In genomic region chr2:108533832-108534576, GRCh38 we compare ENCODE assay signal across 1 cellular context.
TF ChIP-seq lines count a peak whose summit lies in the region.

Gene LIMS1 (plus strand): TSS chr2:108534470. CDS start chr2:108534563, 93 bp downstream.

TF ChIP-seq in HepG2, 621 proteins besides CTCF, POLR2A, EP300 and RAD21 (continued from another document and continues in another):
- TF ChIP-seq HNF1A (IDR thresholded peaks at IDR 0.05; ENCODE audit: low read depth) (no peak), HNF1A (CRISPR knock-in tag; IDR thresholded peaks at IDR 0.05; ENCODE audit: borderline replicate concordance) (peak; percentile 69; the same call in 1 of the 2 replicates), ZNF776 (CRISPR knock-in tag; IDR thresholded peaks at IDR 0.05) (peak; percentile 92; the same call in 1 of the 2 replicates), KIAA2018 (CRISPR knock-in tag; IDR thresholded peaks at IDR 0.05; ENCODE audit: borderline replicate concordance) (no peak), CREBL2 (CRISPR knock-in tag; IDR thresholded peaks at IDR 0.05; ENCODE audit: borderline replicate concordance) (peak; percentile 82; the same call in 1 of the 2 replicates), ZFAT (CRISPR knock-in tag; conservative IDR thresholded peaks at IDR 0.05) (peak; percentile 76; the same call in 1 of the 2 replicates), MYNN (CRISPR knock-in tag; IDR thresholded peaks at IDR 0.05; ENCODE audit: low read depth) (peak; percentile 82; the same call in 1 of the 2 replicates), IKZF5 (CRISPR knock-in tag; IDR thresholded peaks at IDR 0.05) (peak; percentile 90), NFKB2 (CRISPR knock-in tag; IDR thresholded peaks at IDR 0.05; ENCODE audit: borderline replicate concordance) (peak; percentile 89; the same call in 1 of the 2 replicates), ZSCAN9 (CRISPR knock-in tag; IDR thresholded peaks at IDR 0.05; ENCODE audit: borderline replicate concordance) (0 out of 2 replicates have a peak, but pooled peaks have one; percentile 84), KMT2A (CRISPR knock-in tag; IDR thresholded peaks at IDR 0.05) (peak; percentile 85), ATF5 (CRISPR knock-in tag; IDR thresholded peaks at IDR 0.05; ENCODE audit: low read depth) (no peak), ZNF335 (CRISPR knock-in tag; IDR thresholded peaks at IDR 0.05) (peak; percentile 87; the same call in 1 of the 2 replicates), BCL6 (CRISPR knock-in tag; IDR thresholded peaks at IDR 0.05) (peak; percentile 77), PAXIP1 (CRISPR knock-in tag; conservative IDR thresholded peaks at IDR 0.05) (peak; percentile 61), ZBTB10 (CRISPR knock-in tag; IDR thresholded peaks at IDR 0.05; ENCODE audit: borderline replicate concordance) (0 out of 2 replicates have a peak, but pooled peaks have one; percentile 43), KLF13 (CRISPR knock-in tag; IDR thresholded peaks at IDR 0.05) (no peak), HNF1B (CRISPR knock-in tag; IDR thresholded peaks at IDR 0.05) (peak; percentile 94), SNAPC5 (CRISPR knock-in tag; IDR thresholded peaks at IDR 0.05; ENCODE audit: borderline replicate concordance) (peak; percentile 86; the same call in 1 of the 2 replicates), SAP130 (CRISPR knock-in tag; IDR thresholded peaks at IDR 0.05; ENCODE audit: low read depth) (peak; percentile 91), USF2 (IDR thresholded peaks at IDR 0.05; ENCODE audit: low read depth, low read length) (no peak), USF2 (CRISPR knock-in tag; IDR thresholded peaks at IDR 0.05; ENCODE audit: borderline replicate concordance) (no peak), NONO (IDR thresholded peaks at IDR 0.05) (no peak), NONO (CRISPR knock-in tag; conservative IDR thresholded peaks at IDR 0.05) (peak; percentile 94)
